Comparison of ENCODE assay signal across 14 cellular contexts in genomic region chr16:67489401-67490083, GRCh38. TPM values are rescaled to one million over a fixed set of nuclear protein-coding genes. Genes with fewer than 3 reads are reported as not detected.
A peak's percentile ranks its signal among the peaks of the same experiment; 100 is the strongest.
DNase-seq lines count a peak whose midpoint lies in the region; ATAC-seq and TF ChIP-seq lines count a peak whose summit lies in the region.
"Had no signal": no experiment of that assay in that cellular context is flagged by ENCODE, and none has a peak within 500 bp of the region (broad histone marks: within the 10 kb centered on the region; RNA-seq: fewer than 3 reads in every experiment).

No MANE protein-coding gene starts in this region.

- H3K27me3 Mint-ChIP-seq in natural killer cell treated with Interleukin-12 subunit alpha and Interleukin-12 subunit beta and Interleukin-15 and Interleukin-18, amount 100 ng/mL, for 72 hours = no peaks in the 10 kb centered on the region
- H3K27me3 Mint-ChIP-seq in natural killer cell (ENCODE audit: low read depth in 2 of 2) = no peaks in the 10 kb centered on the region
- no peaks in the 10 kb centered on the region for H3K27me3 Mint-ChIP-seq in dendritic cell treated with granulocyte-macrophage colony-stimulating factor and Interleukin-4, amounts not matched to agents 40 ng/mL and 50 ng/mL, for 4 days
- no peaks in the 10 kb centered on the region for H3K27me3 Mint-ChIP-seq in naive B cell

- H3K27ac ChIP-seq in gastrocnemius medialis = peak overlapping the region in 1 of 4 donors; percentile 17

- H3K9me3 Mint-ChIP-seq in natural killer cell treated with Interleukin-12 subunit alpha and Interleukin-12 subunit beta and Interleukin-15 and Interleukin-18, amount 100 ng/mL, for 72 hours = no peaks in the 10 kb centered on the region
- H3K9me3 Mint-ChIP-seq in natural killer cell = no peaks in the 10 kb centered on the region
- no peaks in the 10 kb centered on the region for H3K9me3 Mint-ChIP-seq in dendritic cell treated with granulocyte-macrophage colony-stimulating factor and Interleukin-4, amounts not matched to agents 40 ng/mL and 50 ng/mL, for 4 days
- no peaks in the 10 kb centered on the region for H3K9me3 Mint-ChIP-seq in naive B cell

- H3K27ac Mint-ChIP-seq in natural killer cell treated with Interleukin-12 subunit alpha and Interleukin-12 subunit beta and Interleukin-15 and Interleukin-18, amount 100 ng/mL, for 72 hours = peak overlapping the region; percentile 16 to 24
- H3K27ac Mint-ChIP-seq in natural killer cell = peak overlapping the region in 1 of 2 donors; percentile 58
- H3K27ac Mint-ChIP-seq in dendritic cell treated with granulocyte-macrophage colony-stimulating factor and Interleukin-4, amounts not matched to agents 40 ng/mL and 50 ng/mL, for 4 days = peak overlapping the region; percentile 88
- H3K27ac Mint-ChIP-seq in naive B cell = peak overlapping the region; percentile 90 to 97 (median 94)

- TF ChIP-seq CTCF in natural killer cell (IDR thresholded peaks at IDR 0.05) (no peak), gastrocnemius medialis (IDR thresholded peaks at IDR 0.05 in 4 of 5, conservative IDR thresholded peaks at IDR 0.05 in 1 of 5) (no peak)

- no peaks in the 10 kb centered on the region for H3K27me3 ChIP-seq in gastrocnemius medialis

- H3K4me1 ChIP-seq in gastrocnemius medialis = no peaks in the 10 kb centered on the region

- ATAC-seq in natural killer cell treated with Interleukin-12 subunit alpha and Interleukin-12 subunit beta and Interleukin-15 and Interleukin-18, amount 100 ng/mL, for 72 hours = no peak
- ATAC-seq in natural killer cell (no peak), naive B cell (ENCODE audit: low read depth in 2 of 2) (no peak), GM18520 (IDR thresholded peaks at IDR 0.05; ENCODE audit: unreplicated experiment) (no peak), gastrocnemius medialis (no peak)

- in situ Hi-C loops in gastrocnemius medialis (cut with MboI; ENCODE audit: low sequenced_read_pairs in 4 of 4) = no loop called here

- no peaks in the 10 kb centered on the region for H3K36me3 Mint-ChIP-seq in natural killer cell treated with Interleukin-12 subunit alpha and Interleukin-12 subunit beta and Interleukin-15 and Interleukin-18, amount 100 ng/mL, for 72 hours
- H3K36me3 Mint-ChIP-seq in natural killer cell = no peaks in the 10 kb centered on the region
- H3K36me3 Mint-ChIP-seq in dendritic cell treated with granulocyte-macrophage colony-stimulating factor and Interleukin-4, amounts not matched to agents 40 ng/mL and 50 ng/mL, for 4 days (ENCODE audit: low read depth) = peaks cover 9% of the 10 kb centered on the region
- H3K36me3 Mint-ChIP-seq in naive B cell = peaks cover 0 to under 1% of the 10 kb centered on the region in 2 donors

- no peak for DNase-seq in natural killer cell treated with Interleukin-12 subunit alpha and Interleukin-12 subunit beta and Interleukin-15 and Interleukin-18, amount 100 ng/mL, for 72 hours (ENCODE audit: low spot score)
- DNase-seq in natural killer cell (no peak), naive B cell (no peak), CD1c-positive myeloid dendritic cell (ENCODE audit: extremely low spot score) (no peak), gastrocnemius medialis (no peak), GF-D8 (lab: John Stamatoyannopoulos, UW) (no peak)
- DNase-seq: NCI-H510A treated with DMSO at 0.1 percent for 48 hours; stimulated activated CD4-positive, alpha-beta T cell treated with anti-CD3 and anti-CD28 coated beads, Interleukin-2, amount 100 ng/mL, for 48 hours; SW 1271 had no signal

- no peak for TF ChIP-seq POLR2A in gastrocnemius medialis (IDR thresholded peaks at IDR 0.05)

- H3K36me3 ChIP-seq in gastrocnemius medialis = no peaks in the 10 kb centered on the region

- H3K4me1 Mint-ChIP-seq in natural killer cell treated with Interleukin-12 subunit alpha and Interleukin-12 subunit beta and Interleukin-15 and Interleukin-18, amount 100 ng/mL, for 72 hours (ENCODE audit: low read depth in 2 of 2) = peaks cover 0 to 4% of the 10 kb centered on the region in 2 donors
- H3K4me1 Mint-ChIP-seq in natural killer cell = peaks cover 6 to 8% of the 10 kb centered on the region in 2 donors
- H3K4me1 Mint-ChIP-seq in dendritic cell treated with granulocyte-macrophage colony-stimulating factor and Interleukin-4, amounts not matched to agents 40 ng/mL and 50 ng/mL, for 4 days (ENCODE audit: low read depth) = peaks cover 78% of the 10 kb centered on the region
- peaks cover 48 to 86% (median 69%) of the 10 kb centered on the region in 3 donors for H3K4me1 Mint-ChIP-seq in naive B cell

- no peak overlapping the region for H3K4me3 ChIP-seq in gastrocnemius medialis

- intact Hi-C loops in natural killer cell (cut with micrococcal nuclease) (loop anchor here (5.0 kb wide), 1 partner anchor 38 kb away; the partner anchor contains the start of gene RIPOR1), gastrocnemius medialis (cut with DNase I; ENCODE audit: low total_unique reads) (no loop called here)
- intact Hi-C loops in dendritic cell treated with granulocyte-macrophage colony-stimulating factor and Interleukin-4, amounts not matched to agents 40 ng/mL and 50 ng/mL, for 4 days (cut with micrococcal nuclease) = loop anchor here (1.0 kb wide), 1 partner anchor 8 kb away; the partner anchor contains the start of gene ATP6V0D1

- H3K4me3 Mint-ChIP-seq in natural killer cell treated with Interleukin-12 subunit alpha and Interleukin-12 subunit beta and Interleukin-15 and Interleukin-18, amount 100 ng/mL, for 72 hours = no peak overlapping the region
- H3K4me3 Mint-ChIP-seq in natural killer cell (no peak overlapping the region), naive B cell (peak overlapping the region; percentile 51 to 87 (median 78))
- no peak overlapping the region for H3K4me3 Mint-ChIP-seq in dendritic cell treated with granulocyte-macrophage colony-stimulating factor and Interleukin-4, amounts not matched to agents 40 ng/mL and 50 ng/mL, for 4 days

- H3K9me3 ChIP-seq in gastrocnemius medialis = no peaks in the 10 kb centered on the region

RNA-seq across cellular contexts. Expression of gene AGRP, which starts 6.2 kb away (rescaled TPM):
- total RNA-seq in natural killer cell treated with Interleukin-12 subunit alpha and Interleukin-12 subunit beta and Interleukin-15 and Interleukin-18, amount 100 ng/mL, for 72 hours = not detected
- total RNA-seq in natural killer cell (under 1 TPM in 1 of 3 donors, not detected in 2; 0.50 TPM), gastrocnemius medialis (not detected)
- not detected for polyA plus RNA-seq in naive B cell (ENCODE audit: low read depth in 6 of 6)
- total RNA-seq: chondrocyte, LHCN-M2, ureter had no signal

RNA-seq across cellular contexts. Expression of gene ATP6V0D1, which starts 8.6 kb away (rescaled TPM):
- total RNA-seq in natural killer cell treated with Interleukin-12 subunit alpha and Interleukin-12 subunit beta and Interleukin-15 and Interleukin-18, amount 100 ng/mL, for 72 hours = 10 to 100 TPM; 66.9 to 85.5 TPM
- total RNA-seq in natural killer cell (10 to 100 TPM; 76.0 to 84.9 (median 83.3) TPM), gastrocnemius medialis (100 to 1,000 TPM; 117 to 211 (median 157) TPM)
- polyA plus RNA-seq in naive B cell (ENCODE audit: low read depth in 6 of 6) = 100 to 1,000 TPM; 136 to 255 (median 157) TPM

RNA-seq across cellular contexts. Expression of gene RIPOR1, which starts 39.1 kb away (rescaled TPM):
- total RNA-seq in natural killer cell treated with Interleukin-12 subunit alpha and Interleukin-12 subunit beta and Interleukin-15 and Interleukin-18, amount 100 ng/mL, for 72 hours = 10 to 100 TPM; 47.7 to 48.2 TPM
- total RNA-seq in natural killer cell (100 to 1,000 TPM in 1 of 3 donors, 10 to 100 TPM in 2; 68.2 to 118 (median 74.8) TPM), gastrocnemius medialis (10 to 100 TPM; 10.6 to 65.4 (median 25.1) TPM)
- 10 to 100 TPM in 5 of 6 donors, 1 to 10 TPM in 1; 3.4 to 34.5 (median 16.5) TPM for polyA plus RNA-seq in naive B cell (ENCODE audit: low read depth in 6 of 6)

RNA-seq across cellular contexts. Expression of gene HSD11B2, which starts 58.6 kb away (rescaled TPM):
- not detected for total RNA-seq in natural killer cell treated with Interleukin-12 subunit alpha and Interleukin-12 subunit beta and Interleukin-15 and Interleukin-18, amount 100 ng/mL, for 72 hours
- total RNA-seq in natural killer cell = not detected
- not detected for polyA plus RNA-seq in naive B cell (ENCODE audit: low read depth in 6 of 6)
- 1 to 10 TPM in 2 of 4 donors, not detected in 2; 2.3 to 4.1 TPM for total RNA-seq in gastrocnemius medialis

Comparison
In these comparisons a context has a peak if more than half of its experiments do, and no peak if none do; other contexts are left out.
1. H3K4me3 Mint-ChIP-seq: peak in naive B cell (8 of 8); none in natural killer cell treated with Interleukin-12 subunit alpha and Interleukin-12 subunit beta and Interleukin-15 and Interleukin-18, amount 100 ng/mL, for 72 hours (single experiment), natural killer cell (single experiment) and dendritic cell treated with granulocyte-macrophage colony-stimulating factor and Interleukin-4, amounts not matched to agents 40 ng/mL and 50 ng/mL, for 4 days (single experiment).